In the genomic region with DNA sequence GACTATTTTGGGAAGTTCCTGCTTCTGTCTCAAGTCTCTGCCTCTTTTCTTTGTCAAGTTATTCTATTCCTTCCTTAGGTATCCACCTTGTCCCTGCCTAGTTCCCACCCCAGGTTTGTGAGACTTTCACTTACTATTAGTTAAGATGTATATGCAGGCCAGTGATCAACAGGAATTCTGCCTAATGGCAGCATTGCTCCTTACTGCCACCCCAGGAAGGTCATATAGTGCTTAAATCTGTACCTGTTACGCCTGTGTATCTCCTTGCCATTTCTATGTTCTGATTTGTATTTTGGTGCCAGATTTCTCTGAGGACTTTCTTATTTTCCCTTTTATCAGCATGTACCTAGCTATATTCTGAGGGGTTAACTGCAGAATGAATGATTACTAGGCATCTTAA, we compare ENCODE assay signal across 15 cellular contexts.
"Had no signal": no experiment of that assay in that cellular context is flagged by ENCODE, and none has a peak within 500 bp of the region (broad histone marks: within the 10 kb centered on the region; RNA-seq: fewer than 3 reads in every experiment).

No MANE protein-coding gene starts in this region.

- H3K27me3 ChIP-seq: adrenal gland, body of pancreas, spleen, tibial nerve, vagina had no signal

- H3K36me3 ChIP-seq: adrenal gland, left ventricle myocardium inferior, spleen, tibial nerve, vagina had no signal

- H3K4me3 ChIP-seq: adrenal gland, body of pancreas, left ventricle myocardium inferior, psoas muscle, spleen, tibial nerve, vagina had no signal

- DNase-seq: activated CD4-positive, alpha-beta T cell treated with anti-CD3 and anti-CD28 coated beads, Interleukin-2, amount 50 U/mL, for 1 hour; activated naive CD4-positive, alpha-beta T cell treated with anti-CD3 and anti-CD28 coated beads, Interleukin-2, amount 50 U/mL, for 16 hours; adrenal gland; body of pancreas; glutamatergic neuron; left ventricle myocardium inferior; psoas muscle; spleen; stimulated activated CD4-positive, alpha-beta T cell treated with anti-CD3 and anti-CD28 coated beads, Interleukin-2, amount 100 ng/mL, for 24 hours; stimulated activated naive B cell treated with anti-CD40 and anti-IgM and Interleukin-4, amounts not matched to agents 10 μg/mL and 1 μg/mL and 100 μg/mL, for 72 hours had no signal

- H3K4me1 ChIP-seq: adrenal gland, body of pancreas, left ventricle myocardium inferior, psoas muscle, spleen, tibial nerve, vagina had no signal

- ATAC-seq: body of pancreas; esophagus mucosa; natural killer cell treated with Interleukin-12 subunit alpha and Interleukin-12 subunit beta and Interleukin-15 and Interleukin-18, amount 100 ng/mL, for 72 hours; psoas muscle; sciatic nerve; stimulated activated naive B cell treated with anti-CD40 and anti-IgM and Interleukin-4, amounts not matched to agents 10 μg/mL and 1 μg/mL and 100 μg/mL, for 72 hours had no signal

- H3K27ac ChIP-seq: adrenal gland, body of pancreas, left ventricle myocardium inferior, psoas muscle, spleen, tibial nerve, vagina had no signal

- H3K9me3 ChIP-seq: body of pancreas, psoas muscle, tibial nerve, vagina had no signal
